Comparison of ENCODE assay signal across 10 cellular contexts in genomic region chr18:13680612-13681011, GRCh38. TPM values are rescaled to one million over a fixed set of nuclear protein-coding genes. Genes with fewer than 3 reads are reported as not detected.
DNase-seq lines count a peak whose midpoint lies in the region; ATAC-seq and TF ChIP-seq lines count a peak whose summit lies in the region.
"Had no signal": no experiment of that assay in that cellular context is flagged by ENCODE, and none has a peak within 500 bp of the region (broad histone marks: within the 10 kb centered on the region; RNA-seq: fewer than 3 reads in every experiment).

No MANE protein-coding gene starts in this region.

- TF ChIP-seq POLR2A in IMR-90 (IDR thresholded peaks at IDR 0.05; ENCODE audit: low read depth, low read length), result no peak

- H2BK20ac ChIP-seq in IMR-90 (ENCODE audit: low read depth, low read length), result no peak overlapping the region

- no peaks in the 10 kb centered on the region; the same call in 1 of the 2 replicates for H4K20me1 ChIP-seq in IMR-90 (ENCODE audit: insufficient read depth, low read length)

- H3K36me3 Mint-ChIP-seq in mesothelial cell of epicardium, result peaks cover 9% of the 10 kb centered on the region
- H3K36me3 Mint-ChIP-seq: activated naive CD4-positive, alpha-beta T cell treated with anti-CD3 and anti-CD28 coated beads, Interleukin-2, amount 50 U/mL, for 72 hours had no signal

- no peak overlapping the region for H3K4me3 ChIP-seq in IMR-90 (ENCODE audit: insufficient read depth, low read depth, low read length)

- H3K4me1 Mint-ChIP-seq in mesothelial cell of epicardium, result peaks cover 8% of the 10 kb centered on the region

- H3K27ac ChIP-seq in IMR-90 (ENCODE audit: insufficient read depth, low read length), result no peak overlapping the region

- no peak overlapping the region for H3K4ac ChIP-seq in IMR-90 (ENCODE audit: low read depth, low read length)

- H4K8ac ChIP-seq in IMR-90 (ENCODE audit: low read depth in 2 of 2, low read length in 2 of 2), result no peak overlapping the region

- no peak overlapping the region for H3K4me2 ChIP-seq in IMR-90 (ENCODE audit: low read depth, low read length)

- no peak overlapping the region for H3K18ac ChIP-seq in IMR-90 (ENCODE audit: low read depth, low read length)

- no peak overlapping the region for H3K4me3 Mint-ChIP-seq in mesothelial cell of epicardium

- H3K4me1 ChIP-seq in IMR-90 (ENCODE audit: control insufficient read depth, insufficient read depth, low read length), result no peaks in the 10 kb centered on the region

- H2AK9ac ChIP-seq in IMR-90 (replicated peaks; ENCODE audit: low read depth, low read length, poor library complexity), result no peak overlapping the region

- no peak overlapping the region for H3K27ac Mint-ChIP-seq in mesothelial cell of epicardium
- H3K27ac Mint-ChIP-seq: activated naive CD4-positive, alpha-beta T cell treated with anti-CD3 and anti-CD28 coated beads, Interleukin-2, amount 50 U/mL, for 72 hours had no signal

- H3K27me3 ChIP-seq in IMR-90 (ENCODE audit: control insufficient read depth, insufficient read depth, low read length), result no peaks in the 10 kb centered on the region

- WGBS in IMR-90 (ENCODE audit: extremely low coverage in 2 of 2, insufficient read length in 1 of 2), 2 experiments, result 52% methylated on average over 4 of the region's 5 CpGs; no CpG with 5 or more reads in 1 of the 2 experiments

- intact Hi-C loops in IMR-90 (cut with micrococcal nuclease), result no loop called here

- BruUV-seq in IMR-90 (replicated peaks; lab: Mats Ljungman, UMichigan), result no TSS peak

- no peak overlapping the region for H2BK15ac ChIP-seq in IMR-90 (ENCODE audit: low read depth, low read length)

- no peak overlapping the region for H4K91ac ChIP-seq in IMR-90 (ENCODE audit: insufficient read depth, low read depth, low read length)

- H2AK5ac ChIP-seq in IMR-90 (ENCODE audit: low read depth, low read length), result no peak overlapping the region

- CTCF ChIA-PET in IMR-90 (lab: Yijun Ruan, JAX), result interaction anchor here (1.0 kb wide), 1 partner anchor 21 kb away, joined by 3 read pairs; no protein-coding TSS in a partner anchor

- TF ChIP-seq CTCF in IMR-90 (conservative IDR thresholded peaks at IDR 0.05; ENCODE audit: low read depth, low read length) (peak; percentile 28), mesothelial cell of epicardium (IDR thresholded peaks at IDR 0.05; ENCODE audit: unreplicated experiment) (peak; percentile 60)

- H3K36me3 ChIP-seq in IMR-90 (ENCODE audit: control insufficient read depth, insufficient read depth, low read length), result peaks cover 5% of the 10 kb centered on the region

- peaks cover 7% of the 10 kb centered on the region for H3K9me3 Mint-ChIP-seq in mesothelial cell of epicardium
- H3K9me3 Mint-ChIP-seq: activated naive CD4-positive, alpha-beta T cell treated with anti-CD3 and anti-CD28 coated beads, Interleukin-2, amount 50 U/mL, for 72 hours had no signal

- H4K5ac ChIP-seq in IMR-90 (ENCODE audit: low read depth, low read length), result no peak overlapping the region

- no peak overlapping the region for H2BK120ac ChIP-seq in IMR-90 (ENCODE audit: low read depth, low read length)

- TF ChIP-seq RAD21 in IMR-90 (IDR thresholded peaks at IDR 0.05; ENCODE audit: low read length), result no peak

- no peak overlapping the region for H3K23ac ChIP-seq in IMR-90 (ENCODE audit: low read depth, low read length)

- dilution Hi-C loops in IMR-90 (cut with HindIII; ENCODE audit: low sequenced_read_pairs, unreplicated experiment), result no loop called here

- no peak overlapping the region for H2BK5ac ChIP-seq in IMR-90 (ENCODE audit: low read depth, low read length, poor library complexity, severe bottlenecking)

- no peak overlapping the region for H3K56ac ChIP-seq in IMR-90 (ENCODE audit: extremely low read depth, insufficient read depth, low read length)

- H3K14ac ChIP-seq in IMR-90 (replicated peaks; ENCODE audit: low read depth, low read length), result no peak overlapping the region

- DNase-seq in ELF-1 (ENCODE audit: low read depth, low spot score) (peak; percentile 50), IMR-90 (no peak), ecto neural progenitor cell (ENCODE audit: low spot score) (peak; percentile 62), mesothelial cell of epicardium (ENCODE audit: low spot score in 2 of 2, unreplicated experiment in 2 of 2) (peak in 1 of 2 experiments; percentile 48), NCI-H69 (lab: John Stamatoyannopoulos, UW) (no peak)
- DNase-seq in activated CD4-positive, CD25-positive, alpha-beta regulatory T cell (lab: John Stamatoyannopoulos, UW), result no peak
- DNase-seq in activated effector memory CD4-positive, alpha-beta T cell treated with anti-CD3 and anti-CD28 coated beads, Interleukin-2, amount 50 U/mL, for 16 hours, result no peak
- DNase-seq: NCI-H2227 treated with DMSO at 0.1 percent for 48 hours had no signal

- no peak overlapping the region for H2AFZ ChIP-seq in IMR-90 (replicated peaks; ENCODE audit: low read length, poor library complexity)

- H3K79me1 ChIP-seq in IMR-90 (ENCODE audit: low read depth in 1 of 2, low read length in 2 of 2), result peaks cover 12 to 15% of the 10 kb centered on the region in 2 experiments; a peak in 3 of 4 replicates

- ATAC-seq in IMR-90 (ENCODE audit: low read depth) (peak; percentile 69), HG03175 (IDR thresholded peaks at IDR 0.05; ENCODE audit: unreplicated experiment) (no peak)
- ATAC-seq: activated naive CD4-positive, alpha-beta T cell treated with anti-CD3 and anti-CD28 coated beads, Interleukin-2, amount 50 U/mL, for 72 hours had no signal

- in situ Hi-C loops in IMR-90 (cut with MboI; ENCODE audit: low sequenced_read_pairs), result no loop called here

- no peaks in the 10 kb centered on the region for H3K27me3 Mint-ChIP-seq in mesothelial cell of epicardium (ENCODE audit: low read depth)

- no peaks in the 10 kb centered on the region for H3K9me1 ChIP-seq in IMR-90 (ENCODE audit: insufficient read depth, low read length)

- H3K9me3 ChIP-seq in IMR-90 (ENCODE audit: control insufficient read depth, insufficient read depth, low read length), result no peaks in the 10 kb centered on the region; the same call in 1 of the 2 replicates

- H3K9ac ChIP-seq in IMR-90 (ENCODE audit: low read depth, low read length), result no peak overlapping the region

- POLR2A ChIA-PET in IMR-90 (lab: Charles Lee; ENCODE audit: unreplicated experiment), result no interaction called here

TF ChIP-seq in IMR-90, 13 proteins besides CTCF, POLR2A, EP300 and RAD21:
- no peak for TF ChIP-seq USF2 (IDR thresholded peaks at IDR 0.05; ENCODE audit: low read depth, low read length)
- no peak for TF ChIP-seq NFE2L2 (IDR thresholded peaks at IDR 0.05; ENCODE audit: low read depth, low read length)
- no peak for TF ChIP-seq RCOR1 (IDR thresholded peaks at IDR 0.05; ENCODE audit: insufficient replicate concordance, low read length)
- TF ChIP-seq SMC3 (IDR thresholded peaks at IDR 0.05; ENCODE audit: low read depth, low read length), result no peak
- TF ChIP-seq CEBPB (IDR thresholded peaks at IDR 0.05; ENCODE audit: low read depth, low read length), result no peak
- no peak for TF ChIP-seq ELK1 (IDR thresholded peaks at IDR 0.05; ENCODE audit: borderline replicate concordance, low read depth, low read length)
- no peak for TF ChIP-seq MAFK (IDR thresholded peaks at IDR 0.05; ENCODE audit: low read depth, low read length)
- no peak for TF ChIP-seq FOS (IDR thresholded peaks at IDR 0.05; ENCODE audit: low read depth, low read length)
- TF ChIP-seq RFX5 (IDR thresholded peaks at IDR 0.05; ENCODE audit: low read depth, low read length), result no peak
- no peak for TF ChIP-seq BHLHE40 (IDR thresholded peaks at IDR 0.05; ENCODE audit: low read depth, low read length)
- no peak for TF ChIP-seq MAZ (IDR thresholded peaks at IDR 0.05; ENCODE audit: borderline replicate concordance, low read depth, low read length)
- TF ChIP-seq CHD1 (IDR thresholded peaks at IDR 0.05; ENCODE audit: low read depth, low read length), result no peak
- TF ChIP-seq MXI1 (IDR thresholded peaks at IDR 0.05; ENCODE audit: borderline replicate concordance, low read depth, low read length), result no peak
TF ChIP-seq in IMR-90: peak in this region for 0.

RNA-seq across cellular contexts. Expression of gene FAM210A, which starts 45.7 kb away (rescaled TPM):
- total RNA-seq in IMR-90 (2012; rRNA removed) (16.1 and 25.3 TPM in 2 replicates), mesothelial cell of epicardium (14.7 to 17.1 TPM (median 16.6 TPM) in 3 replicates)
- 9.2 and 9.8 TPM in 2 replicates for polyA plus RNA-seq in IMR-90 (2012; rRNA removed)
- polyA plus RNA-seq in IMR-90 (2012; cell fraction: cytosol; rRNA removed), result 5.4 and 7.8 TPM in 2 replicates
- 5.2 and 10.1 TPM in 2 replicates for polyA plus RNA-seq in IMR-90 (2012; cell fraction: nucleus; rRNA removed; ENCODE audit: low replicate concordance)

RNA-seq across cellular contexts. Expression of gene RNMT, which starts 45.9 kb away (rescaled TPM):
- 13.3 and 21.1 TPM in 2 replicates for total RNA-seq in IMR-90 (2012; rRNA removed)
- polyA plus RNA-seq in IMR-90 (2012; rRNA removed), result 11.9 and 13.6 TPM in 2 replicates
- polyA plus RNA-seq in IMR-90 (2012; cell fraction: cytosol; rRNA removed), result 3.6 and 6.0 TPM in 2 replicates
- polyA plus RNA-seq in IMR-90 (2012; cell fraction: nucleus; rRNA removed; ENCODE audit: low replicate concordance), result 6.8 and 33.4 TPM in 2 replicates
- 51.6 to 55.3 TPM (median 52.5 TPM) in 3 replicates for total RNA-seq in mesothelial cell of epicardium

Comparison
In these comparisons a context has a peak if more than half of its experiments do, and no peak if none do; other contexts are left out.
1. DNase-seq: peak in ELF-1 (single experiment) and ecto neural progenitor cell (single experiment); none in IMR-90 (single experiment), activated CD4-positive, CD25-positive, alpha-beta regulatory T cell (0 of 4), activated effector memory CD4-positive, alpha-beta T cell treated with anti-CD3 and anti-CD28 coated beads, Interleukin-2, amount 50 U/mL, for 16 hours (single experiment) and NCI-H69 (single experiment).